Comparison of ENCODE assay signal across 8 cellular contexts in the genomic region with DNA sequence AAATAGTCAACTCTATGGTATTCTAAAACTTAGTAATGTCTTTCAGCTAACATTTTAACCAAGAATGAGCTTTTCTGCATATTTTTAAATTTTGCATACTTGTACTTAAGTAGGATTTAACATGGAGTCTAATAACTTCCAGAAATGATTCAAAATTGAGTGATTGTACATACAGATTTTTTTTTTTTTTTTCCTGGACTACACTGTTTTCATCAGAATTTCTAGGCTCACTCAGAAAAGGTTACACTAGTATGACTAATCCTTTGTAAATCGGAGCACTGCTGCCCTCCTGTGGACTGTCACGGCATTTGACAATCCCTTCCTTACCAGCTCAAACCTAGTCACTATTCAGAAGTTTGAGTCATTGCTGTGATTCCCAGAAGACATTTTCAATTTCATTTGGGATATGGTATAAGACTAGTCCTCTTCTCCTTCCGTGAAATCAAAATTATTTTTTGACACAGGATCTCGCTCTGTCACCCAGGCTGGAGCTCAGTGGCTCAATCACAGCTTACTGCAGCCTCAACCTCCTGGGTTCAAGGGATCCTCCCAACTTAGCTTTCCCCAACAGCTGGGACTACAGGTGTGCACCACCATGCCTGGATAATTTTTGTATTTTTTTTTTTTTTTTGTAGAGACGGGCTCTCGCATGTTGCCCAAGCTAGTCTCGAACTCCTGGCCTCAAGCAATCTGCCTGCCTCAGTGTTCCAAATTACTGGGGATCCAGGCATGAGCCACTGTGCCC. TPM values are rescaled to one million over a fixed set of nuclear protein-coding genes. Genes with fewer than 3 reads are reported as not detected.
DNase-seq lines count a peak whose midpoint lies in the region; ATAC-seq, FAIRE-seq and TF ChIP-seq lines count a peak whose summit lies in the region.

No MANE protein-coding gene starts in this region.

- peak; percentile 39 to 82 (median 55) for DNase-seq in CD8-positive, alpha-beta memory T cell
- DNase-seq in HUDEP-2 (lab: John Stamatoyannopoulos, UW; ENCODE audit: unreplicated experiment in 76 of 76) (peak in 69 of 76 experiments; percentile 11 to 82 (median 61)), RCC 7860 (ENCODE audit: low spot score) (peak; percentile 76), fibroblast of mammary gland (ENCODE audit: low read depth) (peak; percentile 93), nephron progenitor cell (peak; percentile 77), stomach (peak; percentile 92)
- peak; percentile 81 for DNase-seq in activated T-cell treated with anti-CD3 and anti-CD28 coated beads, Interleukin-2, amount 50 U/mL, for 4 hours

- peaks cover 23% of the 10 kb centered on the region for H3K4me1 ChIP-seq in CD8-positive, alpha-beta memory T cell (ENCODE audit: insufficient read depth, low read length)
- peaks cover 9 to 53% (median 29%) of the 10 kb centered on the region in 4 donors for H3K4me1 ChIP-seq in stomach

- H3K4me3 ChIP-seq in CD8-positive, alpha-beta memory T cell (ENCODE audit: low read length): no peak overlapping the region
- H3K4me3 ChIP-seq in fibroblast of mammary gland (ENCODE audit: control insufficient read depth, low read depth, low read length) (no peak overlapping the region), stomach (no peak overlapping the region)

- WGBS in stomach, 5 donors: 24 to 42% (median 33%) methylated on average over 7 of the region's 7 CpGs

- TF ChIP-seq CTCF in fibroblast of mammary gland (conservative IDR thresholded peaks at IDR 0.05; ENCODE audit: control insufficient read depth, insufficient read depth, low read depth, low read length) (peak; percentile 83), nephron progenitor cell (IDR thresholded peaks at IDR 0.05) (peak; percentile 80), stomach (IDR thresholded peaks at IDR 0.05) (peak in 5 of 7 experiments; percentile 70 to 88 (median 73))

- POLR2A ChIA-PET in CD8-positive, alpha-beta memory T cell (lab: Charles Lee): interaction anchor here (0.7 to 1.4 kb wide), 4 partner anchors 10 to 166 kb away, joined by 3 to 7 read pairs (median 4); no protein-coding TSS in a partner anchor

- H3K36me3 ChIP-seq in CD8-positive, alpha-beta memory T cell (ENCODE audit: insufficient read depth, low read length): no peaks in the 10 kb centered on the region
- peaks cover 11 to 61% (median 51%) of the 10 kb centered on the region in 4 donors for H3K36me3 ChIP-seq in stomach

- no peak overlapping the region for H3K27ac ChIP-seq in CD8-positive, alpha-beta memory T cell (ENCODE audit: low read depth, low read length)
- H3K27ac ChIP-seq in stomach: peak overlapping the region; percentile 28 to 79 (median 75)

- H3K4me1 Mint-ChIP-seq in CD8-positive, alpha-beta memory T cell: peaks cover 41 to 51% (median 48%) of the 10 kb centered on the region in 3 donors
- H3K4me1 Mint-ChIP-seq in activated T-cell treated with anti-CD3 and anti-CD28 coated beads, Interleukin-2, amount 50 U/mL, for 4 hours (ENCODE audit: low read depth): peaks cover 42% of the 10 kb centered on the region
- H3K4me1 Mint-ChIP-seq in nephron progenitor cell: no peaks in the 10 kb centered on the region

- H3K27me3 ChIP-seq in CD8-positive, alpha-beta memory T cell (ENCODE audit: insufficient read depth, low read length, poor library complexity, severe bottlenecking): no peaks in the 10 kb centered on the region
- H3K27me3 ChIP-seq in stomach: no peaks in the 10 kb centered on the region

- peaks cover 0 to 46% (median 8%) of the 10 kb centered on the region in 3 donors for H3K36me3 Mint-ChIP-seq in CD8-positive, alpha-beta memory T cell
- peaks cover 7% of the 10 kb centered on the region for H3K36me3 Mint-ChIP-seq in activated T-cell treated with anti-CD3 and anti-CD28 coated beads, Interleukin-2, amount 50 U/mL, for 4 hours (ENCODE audit: insufficient read depth)
- H3K36me3 Mint-ChIP-seq in nephron progenitor cell (ENCODE audit: low read depth): peaks cover 14% of the 10 kb centered on the region

- no peak for TF ChIP-seq EP300 in stomach (IDR thresholded peaks at IDR 0.05)

- intact Hi-C loops in stomach (cut with DNase I; ENCODE audit: low total_unique reads): no loop called here

- FAIRE-seq in RCC 7860 (lab: Jason Lieb, UNC): peak; percentile 95

- CTCF ChIA-PET in CD8-positive, alpha-beta memory T cell (lab: Charles Lee): interaction anchor here (0.6 to 4.3 kb wide), 41 partner anchors 9 to 476 kb away, joined by 3 to 28 read pairs (median 4); partner anchors contain the start of genes CD55 and PLXNA2

- H3K27ac Mint-ChIP-seq in CD8-positive, alpha-beta memory T cell: peak overlapping the region in 2 of 8 donors; percentile 6 to 40
- no peak overlapping the region for H3K27ac Mint-ChIP-seq in nephron progenitor cell

- no peak overlapping the region for H3K4me3 Mint-ChIP-seq in CD8-positive, alpha-beta memory T cell
- H3K4me3 Mint-ChIP-seq in activated T-cell treated with anti-CD3 and anti-CD28 coated beads, Interleukin-2, amount 50 U/mL, for 4 hours: no peak overlapping the region
- H3K4me3 Mint-ChIP-seq in nephron progenitor cell: no peak overlapping the region

- H3K9me3 Mint-ChIP-seq in CD8-positive, alpha-beta memory T cell: no peaks in the 10 kb centered on the region
- no peaks in the 10 kb centered on the region for H3K9me3 Mint-ChIP-seq in activated T-cell treated with anti-CD3 and anti-CD28 coated beads, Interleukin-2, amount 50 U/mL, for 4 hours
- H3K9me3 Mint-ChIP-seq in nephron progenitor cell: no peaks in the 10 kb centered on the region

- TF ChIP-seq POLR2A in stomach (IDR thresholded peaks at IDR 0.05): no peak

- H3K27me3 Mint-ChIP-seq in CD8-positive, alpha-beta memory T cell: no peaks in the 10 kb centered on the region
- H3K27me3 Mint-ChIP-seq in activated T-cell treated with anti-CD3 and anti-CD28 coated beads, Interleukin-2, amount 50 U/mL, for 4 hours (ENCODE audit: low read depth): no peaks in the 10 kb centered on the region
- H3K27me3 Mint-ChIP-seq in nephron progenitor cell (ENCODE audit: low read depth, poor library complexity): no peaks in the 10 kb centered on the region

- no peaks in the 10 kb centered on the region for H3K9me3 ChIP-seq in CD8-positive, alpha-beta memory T cell (ENCODE audit: low read length)
- H3K9me3 ChIP-seq in stomach: no peaks in the 10 kb centered on the region

- peak; percentile 68 for ATAC-seq in GM21367 (IDR thresholded peaks at IDR 0.05; ENCODE audit: unreplicated experiment)
- ATAC-seq in activated T-cell treated with anti-CD3 and anti-CD28 coated beads, Interleukin-2, amount 50 U/mL, for 4 hours: peak; percentile 89 to 94

RNA-seq across cellular contexts. Expression of gene CD46, which starts 45.5 kb away (rescaled TPM):
- 100 to 1,000 TPM in 1 of 2 experiments, 10 to 100 TPM in 1; 86.1 to 102 TPM for total RNA-seq in CD8-positive, alpha-beta memory T cell
- polyA plus RNA-seq in CD8-positive, alpha-beta memory T cell: 165 TPM
- 10 to 100 TPM; 58.0 to 69.8 (median 63.5) TPM for total RNA-seq in activated T-cell treated with anti-CD3 and anti-CD28 coated beads, Interleukin-2, amount 50 U/mL, for 4 hours
- total RNA-seq in stomach: 100 to 1,000 TPM in 3 of 5 donors, 10 to 100 TPM in 2; 31.5 to 424 (median 102) TPM
- polyA plus RNA-seq in stomach: 100 to 1,000 TPM in 1 of 3 donors, 10 to 100 TPM in 2; 25.2 to 104 (median 69.3) TPM
